Comparison of ENCODE assay signal across 8 cellular contexts in the genomic region with DNA sequence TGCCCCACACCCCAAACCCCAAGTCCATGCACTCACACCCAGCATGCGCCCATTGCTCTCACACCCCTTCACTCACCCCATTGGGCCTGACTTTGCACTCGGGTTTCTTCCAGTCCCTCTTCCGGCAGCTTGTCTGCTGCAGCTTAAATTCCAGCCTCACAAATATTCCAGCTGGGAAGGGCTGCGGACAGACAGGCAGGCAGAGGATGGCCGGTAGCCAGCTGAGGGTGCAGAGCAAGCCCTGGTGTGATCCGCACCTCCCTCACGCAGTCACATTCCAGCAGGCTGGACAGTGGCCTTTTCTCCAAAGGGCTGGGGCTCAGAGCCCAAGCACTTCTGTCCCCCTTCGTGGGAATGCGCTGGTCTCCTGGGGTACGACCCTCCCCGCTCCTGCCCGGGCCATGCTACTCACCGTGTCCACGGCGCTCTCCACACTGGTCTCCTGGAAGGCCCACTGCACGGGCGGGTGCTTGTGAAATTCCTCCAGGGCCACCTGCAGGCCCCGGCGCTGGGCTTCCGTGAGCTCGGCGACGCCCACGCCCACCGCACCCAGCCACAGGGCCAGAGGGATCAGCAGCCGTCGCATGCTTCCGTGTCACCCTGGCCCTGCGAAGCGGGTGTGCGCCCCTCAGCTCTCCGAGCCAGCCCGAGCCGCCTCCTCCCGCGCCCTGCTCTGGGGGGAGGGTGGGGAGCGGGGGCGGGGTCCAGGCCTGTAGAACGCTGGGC. TPM values are rescaled to one million over a fixed set of nuclear protein-coding genes. Genes with fewer than 3 reads are reported as not detected.
DNase-seq lines count a peak whose midpoint lies in the region; ATAC-seq and TF ChIP-seq lines count a peak whose summit lies in the region.

No MANE protein-coding gene starts in this region.

- H3K79me1 ChIP-seq in neuronal stem cell (ENCODE audit: low read depth, low read length), result no peaks in the 10 kb centered on the region

- peaks cover 24% of the 10 kb centered on the region for H3K4me1 ChIP-seq in NT2/D1 (ENCODE audit: insufficient read depth, insufficient read length)
- peaks cover 4% of the 10 kb centered on the region for H3K4me1 ChIP-seq in cardiac muscle cell (ENCODE audit: low read depth)
- peaks cover 10% of the 10 kb centered on the region in 2 donors for H3K4me1 ChIP-seq in neuronal stem cell (ENCODE audit: control insufficient read depth in 2 of 2, insufficient read depth in 1 of 2, low read depth in 1 of 2, low read length in 2 of 2)

- H2AK5ac ChIP-seq in neuronal stem cell (ENCODE audit: low read depth, low read length), result peak overlapping the region; percentile 53

- peak overlapping the region; percentile 43 for H2BK5ac ChIP-seq in neuronal stem cell (ENCODE audit: low read length)

- TF ChIP-seq CTCF in AG10803 (conservative IDR thresholded peaks at IDR 0.05; ENCODE audit: low read length) (peak; percentile 24), cardiac muscle cell (IDR thresholded peaks at IDR 0.05; ENCODE audit: low read depth, low read length) (no peak)

- no peak overlapping the region for H2AFZ ChIP-seq in neuronal stem cell (ENCODE audit: low read length)

- peak overlapping the region; percentile 63 for H3K14ac ChIP-seq in neuronal stem cell (ENCODE audit: low read length)

- H3K9ac ChIP-seq in NT2/D1 (ENCODE audit: insufficient read length, low read depth) (peak overlapping the region; percentile 81), neuronal stem cell (ENCODE audit: low read depth, low read length, poor library complexity) (peak overlapping the region; percentile 64)

- peak overlapping the region; percentile 29 for H3K4me3 ChIP-seq in AG10803 (ENCODE audit: low read length)
- H3K4me3 ChIP-seq in NT2/D1 (ENCODE audit: insufficient read length, low read depth), result peak overlapping the region; percentile 54
- no peak overlapping the region for H3K4me3 ChIP-seq in cardiac muscle cell
- H3K4me3 ChIP-seq in neuronal stem cell (ENCODE audit: low read length in 2 of 2), result peak overlapping the region in 1 of 2 donors; percentile 45

- no peak overlapping the region for H3K4ac ChIP-seq in neuronal stem cell (ENCODE audit: low read length)

- no peak for ATAC-seq in GM18873 (IDR thresholded peaks at IDR 0.05; ENCODE audit: low FRiP score, unreplicated experiment)
- ATAC-seq in GM21717 (IDR thresholded peaks at IDR 0.05; ENCODE audit: unreplicated experiment), result no peak

- H3K36me3 ChIP-seq in NT2/D1 (ENCODE audit: insufficient read depth, insufficient read length, low read length) (peaks cover 43% of the 10 kb centered on the region), cardiac muscle cell (no peaks in the 10 kb centered on the region), neuronal stem cell (replicated peaks in 1 of 2; ENCODE audit: control insufficient read depth in 2 of 2, insufficient read depth in 2 of 2, low read length in 2 of 2) (no peaks in the 10 kb centered on the region)

- H2BK12ac ChIP-seq in neuronal stem cell (ENCODE audit: low read length), result no peak overlapping the region

- H3K27me3 ChIP-seq in NT2/D1 (ENCODE audit: insufficient read depth, insufficient read length), result peaks cover 21% of the 10 kb centered on the region
- peaks cover 42% of the 10 kb centered on the region for H3K27me3 ChIP-seq in cardiac muscle cell
- H3K27me3 ChIP-seq in neuronal stem cell (ENCODE audit: control insufficient read depth in 3 of 3, insufficient read depth in 3 of 3, low read depth in 1 of 3, low read length in 3 of 3), result peaks cover 13 to 49% (median 34%) of the 10 kb centered on the region in 3 experiments

- H3K18ac ChIP-seq in neuronal stem cell (ENCODE audit: low read length), result peak overlapping the region; percentile 50

- peak; percentile 80 for DNase-seq in AG10803 (ENCODE audit: low read depth)
- DNase-seq in NT2/D1 (ENCODE audit: low read depth, low spot score), result no peak
- DNase-seq in cardiac muscle cell (ENCODE audit: low read depth in 1 of 2, low spot score in 1 of 2), result peak; percentile 59 to 86
- no peak for DNase-seq in neuronal stem cell (ENCODE audit: low spot score)
- no peak for DNase-seq in stimulated activated CD4-positive, alpha-beta T cell treated with anti-CD3 and anti-CD28 coated beads, Interleukin-12 subunit alpha, Interleukin-12 subunit beta, amount 100 ng/mL, for 4 hours
- no peak for DNase-seq in Ammon's horn (ENCODE audit: low spot score)

- H2BK120ac ChIP-seq in neuronal stem cell (ENCODE audit: low read depth, low read length), result no peak overlapping the region

- peak overlapping the region; percentile 75 for H3K4me2 ChIP-seq in neuronal stem cell (ENCODE audit: insufficient read depth, low read length, poor library complexity, severe bottlenecking)

- no peak overlapping the region for H4K8ac ChIP-seq in neuronal stem cell (ENCODE audit: low read depth, low read length)

- H4K91ac ChIP-seq in neuronal stem cell (ENCODE audit: low read depth, low read length, poor library complexity), result no peak overlapping the region

- H2BK15ac ChIP-seq in neuronal stem cell (ENCODE audit: low read length), result peak overlapping the region; percentile 30

- H3K9me3 ChIP-seq in NT2/D1 (ENCODE audit: insufficient read depth, low read length) (peaks cover 17% of the 10 kb centered on the region), cardiac muscle cell (ENCODE audit: low read depth) (no peaks in the 10 kb centered on the region), neuronal stem cell (replicated peaks in 1 of 2; ENCODE audit: control insufficient read depth in 2 of 2, insufficient read depth in 1 of 2, low read depth in 1 of 2, low read length in 2 of 2) (peaks cover 3 to 5% of the 10 kb centered on the region in 2 donors)

- no CpG with 5 or more reads among the region's 39 CpGs for WGBS in neuronal stem cell (ENCODE audit: extremely low coverage in 2 of 2, insufficient read length in 2 of 2, insufficient replicate concordance in 1 of 2), 2 donors

- H3K23ac ChIP-seq in neuronal stem cell (ENCODE audit: low read depth, low read length, poor library complexity), result peak overlapping the region; percentile 44

- H3K27ac ChIP-seq in cardiac muscle cell, result no peak overlapping the region
- H3K27ac ChIP-seq in neuronal stem cell (replicated peaks; ENCODE audit: low read length), result no peak overlapping the region

RNA-seq across cellular contexts. Expression of gene RARRES2, which starts 1.2 kb away (rescaled TPM):
- total RNA-seq in cardiac muscle cell, result 4.2 and 5.5 TPM in 2 replicates
- 5.7 and 8.3 TPM in 2 replicates for polyA plus RNA-seq in cardiac muscle cell
- polyA plus RNA-seq in neuronal stem cell (2013, experiment 1 of 2), result 0.99 TPM
- 1.0 TPM for polyA plus RNA-seq in neuronal stem cell (2013, experiment 2 of 2)

RNA-seq across cellular contexts. Expression of gene ACTR3C, which starts 16.8 kb away (rescaled TPM):
- total RNA-seq in cardiac muscle cell, result 1.5 and 4.8 TPM in 2 replicates
- 2.2 and 2.4 TPM in 2 replicates for polyA plus RNA-seq in cardiac muscle cell
- polyA plus RNA-seq in neuronal stem cell (2013, experiment 1 of 2), result not detected
- polyA plus RNA-seq in neuronal stem cell (2013, experiment 2 of 2), result not detected

RNA-seq across cellular contexts. Expression of gene LRRC61, which starts 17.0 kb away (rescaled TPM):
- total RNA-seq in cardiac muscle cell, result 34.0 and 34.5 TPM in 2 replicates
- 30.0 and 31.4 TPM in 2 replicates for polyA plus RNA-seq in cardiac muscle cell
- polyA plus RNA-seq in neuronal stem cell (2013, experiment 1 of 2), result 0.81 TPM
- 0.79 TPM for polyA plus RNA-seq in neuronal stem cell (2013, experiment 2 of 2)

RNA-seq across cellular contexts. Expression of gene REPIN1, which starts 28.4 kb away (rescaled TPM):
- total RNA-seq in cardiac muscle cell, result 222 and 270 TPM in 2 replicates
- polyA plus RNA-seq in cardiac muscle cell, result 185 and 224 TPM in 2 replicates
- polyA plus RNA-seq in neuronal stem cell (2013, experiment 1 of 2), result 84.5 TPM
- 85.1 TPM for polyA plus RNA-seq in neuronal stem cell (2013, experiment 2 of 2)

RNA-seq across cellular contexts. Expression of gene ZNF775, which starts 38.9 kb away (rescaled TPM):
- 31.7 and 34.3 TPM in 2 replicates for total RNA-seq in cardiac muscle cell
- polyA plus RNA-seq in cardiac muscle cell, result 29.7 and 40.1 TPM in 2 replicates
- 15.9 TPM for polyA plus RNA-seq in neuronal stem cell (2013, experiment 1 of 2)
- 15.7 TPM for polyA plus RNA-seq in neuronal stem cell (2013, experiment 2 of 2)

Comparison
In these comparisons a context has a peak if more than half of its experiments do, and no peak if none do; other contexts are left out.
1. DNase-seq: peak in AG10803 (single experiment) and cardiac muscle cell (2 of 2); none in NT2/D1 (single experiment), neuronal stem cell (single experiment), stimulated activated CD4-positive, alpha-beta T cell treated with anti-CD3 and anti-CD28 coated beads, Interleukin-12 subunit alpha, Interleukin-12 subunit beta, amount 100 ng/mL, for 4 hours (single experiment) and Ammon's horn (single experiment).